In genomic region chr3:163056874-163057497, GRCh38 we compare ENCODE assay signal across 8 cellular contexts.
DNase-seq lines count a peak whose midpoint lies in the region; ATAC-seq and TF ChIP-seq lines count a peak whose summit lies in the region.

No MANE protein-coding gene starts in this region.

- no TSS peak for BruUV-seq in A673 (replicated peaks; lab: Mats Ljungman, UMichigan)

- H3K9me3 ChIP-seq in A673 (ENCODE audit: low read depth, low read length, poor library complexity, severe bottlenecking) = peaks cover 20% of the 10 kb centered on the region
- no peaks in the 10 kb centered on the region for H3K9me3 ChIP-seq in smooth muscle cell (replicated peaks; ENCODE audit: low read depth)

- H3K27ac ChIP-seq in A673 (ENCODE audit: low read depth, low read length, poor library complexity, severe bottlenecking) (peak overlapping the region; percentile 41), RWPE1 (no peak overlapping the region), smooth muscle cell (ENCODE audit: low read depth) (no peak overlapping the region)

- intact Hi-C loops in A673 (cut with micrococcal nuclease; ENCODE audit: unreplicated experiment) = loop anchor here (5.0 to 10.0 kb wide), 5 partner anchors 130 to 1142 kb away; no protein-coding TSS in a partner anchor

- H2AFZ ChIP-seq in smooth muscle cell (ENCODE audit: low read depth) = no peak overlapping the region

- no peak for ATAC-seq in HG03159 (IDR thresholded peaks at IDR 0.05; ENCODE audit: unreplicated experiment)

- H3K36me3 ChIP-seq in A673 (ENCODE audit: insufficient read depth, low read length, poor library complexity, severe bottlenecking) (no peaks in the 10 kb centered on the region), smooth muscle cell (ENCODE audit: low read depth) (no peaks in the 10 kb centered on the region)

- peak; percentile 88 for DNase-seq in A673 (ENCODE audit: low spot score)
- DNase-seq in ELR (ENCODE audit: low read depth) = peak; percentile 72
- peak; percentile 18 for DNase-seq in HuH-7.5 (ENCODE audit: low spot score)
- DNase-seq in RWPE1 (ENCODE audit: low spot score) = peak; percentile 38
- peak; percentile 72 for DNase-seq in fibroblast of pulmonary artery (ENCODE audit: low read depth)
- DNase-seq in smooth muscle cell (lab: John Stamatoyannopoulos, UW; ENCODE audit: unreplicated experiment) = no peak
- no peak for DNase-seq in islet precursor cell

- no peak overlapping the region for H3K4me3 ChIP-seq in A673 (ENCODE audit: low read depth, low read length, poor library complexity, severe bottlenecking)
- no peak overlapping the region for H3K4me3 ChIP-seq in fibroblast of pulmonary artery (replicated peaks; ENCODE audit: low read depth, low read length)
- no peak overlapping the region for H3K4me3 ChIP-seq in smooth muscle cell

- WGBS in smooth muscle cell (ENCODE audit: low lambda C conversion rate) = 9% methylated on average over 2 of the region's 2 CpGs

- POLR2A ChIA-PET in A673 (lab: Charles Lee; ENCODE audit: low non-redundant PET) = no interaction called here
- POLR2A ChIA-PET in RWPE1 (lab: Yijun Ruan, JAX; ENCODE audit: low non-redundant PET) = no interaction called here

- CTCF ChIA-PET in A673 (lab: Charles Lee) (interaction anchor here (0.6 kb wide), 1 partner anchor 411 kb away, joined by 4 read pairs; no protein-coding TSS in a partner anchor), RWPE1 (lab: Yijun Ruan, JAX) (interaction anchor here (0.7 kb wide), 2 partner anchors 471 to 1157 kb away, joined by 3 read pairs; no protein-coding TSS in a partner anchor)

- no peaks in the 10 kb centered on the region for H3F3A ChIP-seq in smooth muscle cell (ENCODE audit: low read depth)

- no peak overlapping the region for H3K9ac ChIP-seq in smooth muscle cell (ENCODE audit: low read depth)

- TF ChIP-seq CTCF in A673 (conservative IDR thresholded peaks at IDR 0.05; ENCODE audit: low read depth, low read length) (peak; percentile 67), RWPE1 (conservative IDR thresholded peaks at IDR 0.05; ENCODE audit: low read depth) (peak; percentile 70), fibroblast of pulmonary artery (IDR thresholded peaks at IDR 0.05; ENCODE audit: low read length, missing control alignments) (peak; percentile 72), smooth muscle cell (IDR thresholded peaks at IDR 0.05; ENCODE audit: borderline replicate concordance, insufficient read depth, poor library complexity, severe bottlenecking) (peak; percentile 64)

- H3K79me2 ChIP-seq in smooth muscle cell (ENCODE audit: low read depth) = no peaks in the 10 kb centered on the region

- H4K20me1 ChIP-seq in smooth muscle cell (ENCODE audit: low read depth) = no peaks in the 10 kb centered on the region

- H3K27me3 ChIP-seq in A673 (replicated peaks; ENCODE audit: insufficient read depth, low read depth, low read length, poor library complexity) = no peaks in the 10 kb centered on the region
- no peaks in the 10 kb centered on the region for H3K27me3 ChIP-seq in smooth muscle cell (ENCODE audit: low read depth)

- H3K4me1 ChIP-seq in A673 (ENCODE audit: insufficient read depth, low read length, poor library complexity, severe bottlenecking) (no peaks in the 10 kb centered on the region), smooth muscle cell (ENCODE audit: low read depth) (no peaks in the 10 kb centered on the region)

- no peak overlapping the region for H3K4me2 ChIP-seq in smooth muscle cell

Comparison
In these comparisons a context has a peak if more than half of its experiments do, and no peak if none do; other contexts are left out.
1. DNase-seq: peak in A673 (single experiment), ELR (single experiment), HuH-7.5 (single experiment), RWPE1 (single experiment) and fibroblast of pulmonary artery (single experiment); none in smooth muscle cell (single experiment) and islet precursor cell (single experiment).
2. Peak in every context shown above with its lines, with median percentiles within 50 percentile points of each other: CTCF ChIP-seq.